ENCODE assay signal across 9 cellular contexts in the genomic region with DNA sequence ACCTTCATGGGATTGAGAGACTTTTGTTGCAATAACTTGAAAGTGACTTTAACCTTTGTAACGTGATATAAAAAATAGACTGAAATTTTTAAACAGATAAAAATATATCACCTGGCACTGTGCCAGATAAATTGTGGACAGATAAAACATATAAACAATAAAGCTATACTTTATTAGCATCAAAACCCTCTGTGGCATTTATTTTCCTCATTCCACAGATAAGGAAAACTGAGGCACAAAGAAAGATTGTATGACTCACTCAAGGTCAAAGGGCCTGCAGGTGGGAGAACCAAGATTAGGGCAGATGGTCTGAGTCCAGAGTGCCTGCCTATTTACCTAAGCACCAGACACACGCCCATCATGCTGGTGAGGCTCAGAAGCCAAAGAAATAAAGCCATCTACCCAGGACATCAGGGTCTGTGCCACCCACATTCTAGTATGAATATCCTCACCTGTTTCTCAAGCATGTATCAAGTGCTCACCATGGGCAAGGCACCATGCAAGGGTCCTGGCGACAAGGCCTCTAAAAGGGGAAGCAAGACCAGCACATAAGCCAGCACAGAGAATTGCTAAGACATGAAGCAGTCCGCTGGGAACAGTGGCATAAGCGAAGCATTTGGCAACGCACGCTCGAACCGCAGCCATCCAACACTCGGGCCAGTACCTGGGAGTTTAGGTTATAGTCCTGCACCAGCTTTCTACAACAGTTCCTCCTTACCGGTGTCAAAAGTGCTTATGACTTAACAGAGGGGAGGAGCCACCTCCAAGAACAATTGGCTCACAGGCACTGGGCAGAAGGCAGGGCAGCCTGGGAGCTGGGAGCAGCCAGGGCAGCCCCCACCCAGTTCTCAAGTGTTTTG. TPM values are rescaled to one million over a fixed set of nuclear protein-coding genes. Genes with fewer than 3 reads are reported as not detected.
DNase-seq lines count a peak whose midpoint lies in the region; ATAC-seq and TF ChIP-seq lines count a peak whose summit lies in the region.
"Had no signal": no experiment of that assay in that cellular context is flagged by ENCODE, and none has a peak within 500 bp of the region (broad histone marks: within the 10 kb centered on the region; RNA-seq: fewer than 3 reads in every experiment).

No MANE protein-coding gene starts in this region.

- POLR2A ChIA-PET in CD4-positive, alpha-beta T cell (lab: Charles Lee), result interaction anchor here (0.8 to 49.5 kb wide), 5 partner anchors 2 to 111 kb away, joined by 3 to 1847 read pairs (median 12); a partner anchor contains a TSS

- H3K4me3 ChIP-seq in LNCaP clone FGC (ENCODE audit: low read depth, low read length) (peak overlapping the region; percentile 41), esophagus (ENCODE audit: low read depth in 1 of 2, low read length in 2 of 2) (no peak overlapping the region)
- H3K4me3 ChIP-seq: HAP-1 had no signal

- peak overlapping the region; percentile 93 for H3K27ac Mint-ChIP-seq in CD4-positive, alpha-beta T cell
- H3K27ac Mint-ChIP-seq in T-helper 2 cell treated with Interferon-gamma antibody and Interleukin-4, amounts not matched to agents 5 μg/mL and 100 μg/mL, for 36 hours, result peak overlapping the region; percentile 94

- WGBS in esophagus, 2 donors, result 17% methylated on average over 11 of the region's 11 CpGs

- ATAC-seq in CD4-positive, alpha-beta T cell (ENCODE audit: poor library complexity), result peak; percentile 39
- peak; percentile 40 for ATAC-seq in omental fat pad (ENCODE audit: low FRiP score)
- ATAC-seq in HG03280 (IDR thresholded peaks at IDR 0.05; ENCODE audit: unreplicated experiment), result no peak
- no peak for ATAC-seq in HG03342 (IDR thresholded peaks at IDR 0.05; ENCODE audit: unreplicated experiment)

- H3K9me3 Mint-ChIP-seq in CD4-positive, alpha-beta T cell, result no peaks in the 10 kb centered on the region
- no peaks in the 10 kb centered on the region for H3K9me3 Mint-ChIP-seq in T-helper 2 cell treated with Interferon-gamma antibody and Interleukin-4, amounts not matched to agents 5 μg/mL and 100 μg/mL, for 36 hours

- CTCF ChIA-PET in CD4-positive, alpha-beta T cell (lab: Charles Lee), result interaction anchor here (1.0 to 2.3 kb wide), 6 partner anchors 9 to 116 kb away, joined by 3 to 9 read pairs (median 5); no protein-coding TSS in a partner anchor

- peak overlapping the region; percentile 87 for H3K27ac ChIP-seq in CD4-positive, alpha-beta T cell (ENCODE audit: low read depth, low read length)
- H3K27ac ChIP-seq in esophagus (ENCODE audit: low read depth in 2 of 2, low read length in 1 of 2), result peak overlapping the region; percentile 92 to 98

- no peak for TF ChIP-seq CTCF in CD4-positive, alpha-beta T cell (IDR thresholded peaks at IDR 0.05)
- TF ChIP-seq CTCF in LNCaP clone FGC (IDR thresholded peaks at IDR 0.05; ENCODE audit: control insufficient read depth, extremely low read depth, insufficient read depth), result no peak
- no peak for TF ChIP-seq CTCF in omental fat pad (IDR thresholded peaks at IDR 0.05)

- H3K36me3 Mint-ChIP-seq in CD4-positive, alpha-beta T cell (ENCODE audit: low read depth), result peaks cover 77% of the 10 kb centered on the region
- peaks cover 63% of the 10 kb centered on the region for H3K36me3 Mint-ChIP-seq in T-helper 2 cell treated with Interferon-gamma antibody and Interleukin-4, amounts not matched to agents 5 μg/mL and 100 μg/mL, for 36 hours (ENCODE audit: low read depth)

- peaks cover 0 to 6% of the 10 kb centered on the region in 2 donors for H3K36me3 ChIP-seq in esophagus (ENCODE audit: control insufficient read depth in 2 of 2, insufficient read depth in 2 of 2, low read length in 1 of 2)

- peaks cover 94% of the 10 kb centered on the region for H3K4me1 Mint-ChIP-seq in CD4-positive, alpha-beta T cell (ENCODE audit: low read depth)
- peaks cover 82% of the 10 kb centered on the region for H3K4me1 Mint-ChIP-seq in T-helper 2 cell treated with Interferon-gamma antibody and Interleukin-4, amounts not matched to agents 5 μg/mL and 100 μg/mL, for 36 hours (ENCODE audit: low read depth)

- no peaks in the 10 kb centered on the region for H3K27me3 ChIP-seq in CD4-positive, alpha-beta T cell (ENCODE audit: control insufficient read depth, insufficient read depth, low read length)
- no peaks in the 10 kb centered on the region for H3K27me3 ChIP-seq in esophagus (ENCODE audit: control insufficient read depth in 1 of 2, insufficient read depth in 2 of 2, low read length in 2 of 2)

- intact Hi-C loops in CD4-positive, alpha-beta T cell (cut with DNase I, micrococcal nuclease), result loop anchor here (2.0 to 5.0 kb wide), 3 partner anchors 13 to 38 kb away; a partner anchor contains a TSS

- H3K4me3 Mint-ChIP-seq in CD4-positive, alpha-beta T cell, result peak overlapping the region; percentile 90
- peak overlapping the region; percentile 85 for H3K4me3 Mint-ChIP-seq in T-helper 2 cell treated with Interferon-gamma antibody and Interleukin-4, amounts not matched to agents 5 μg/mL and 100 μg/mL, for 36 hours

- no peaks in the 10 kb centered on the region for H3K27me3 Mint-ChIP-seq in CD4-positive, alpha-beta T cell
- no peaks in the 10 kb centered on the region for H3K27me3 Mint-ChIP-seq in T-helper 2 cell treated with Interferon-gamma antibody and Interleukin-4, amounts not matched to agents 5 μg/mL and 100 μg/mL, for 36 hours (ENCODE audit: low read depth)

- DNase-seq in CD4-positive, alpha-beta T cell, result no peak
- DNase-seq in LNCaP clone FGC (ENCODE audit: low read depth), result no peak
- no peak for DNase-seq in T-helper 2 cell treated with Interferon-gamma antibody and Interleukin-4, amounts not matched to agents 5 μg/mL and 100 μg/mL, for 36 hours (ENCODE audit: low spot score)
- DNase-seq in omental fat pad (ENCODE audit: low spot score), result no peak
- no peak for DNase-seq in NCI-H1105 (lab: John Stamatoyannopoulos, UW)

- peaks cover 16 to 42% of the 10 kb centered on the region in 2 donors for H3K4me1 ChIP-seq in esophagus (ENCODE audit: control insufficient read depth in 2 of 2, insufficient read depth in 2 of 2, low read length in 1 of 2)

- H3K9me3 ChIP-seq in CD4-positive, alpha-beta T cell (ENCODE audit: control insufficient read depth, low read length), result no peaks in the 10 kb centered on the region
- no peaks in the 10 kb centered on the region for H3K9me3 ChIP-seq in esophagus (ENCODE audit: control insufficient read depth in 2 of 2, insufficient read depth in 1 of 2, low read depth in 1 of 2, low read length in 1 of 2)
- H3K9me3 ChIP-seq: HAP-1 had no signal

RNA-seq across cellular contexts. Expression of a gene that starts 17.6 kb away (rescaled TPM):
- total RNA-seq in CD4-positive, alpha-beta T cell, result 100 to 1,000 TPM; 901 to 925 TPM
- 100 to 1,000 TPM; 107 to 114 TPM for polyA plus RNA-seq in esophagus
- 100 to 1,000 TPM; 225 to 463 (median 370) TPM for total RNA-seq in omental fat pad

Comparison
In these comparisons a context has a peak if more than half of its experiments do, and no peak if none do; other contexts are left out.
1. ATAC-seq: peak in CD4-positive, alpha-beta T cell (single experiment) and omental fat pad (single experiment); none in HG03280 (single experiment) and HG03342 (single experiment).